ENCODE assay signal across 14 cellular contexts in the genomic region with DNA sequence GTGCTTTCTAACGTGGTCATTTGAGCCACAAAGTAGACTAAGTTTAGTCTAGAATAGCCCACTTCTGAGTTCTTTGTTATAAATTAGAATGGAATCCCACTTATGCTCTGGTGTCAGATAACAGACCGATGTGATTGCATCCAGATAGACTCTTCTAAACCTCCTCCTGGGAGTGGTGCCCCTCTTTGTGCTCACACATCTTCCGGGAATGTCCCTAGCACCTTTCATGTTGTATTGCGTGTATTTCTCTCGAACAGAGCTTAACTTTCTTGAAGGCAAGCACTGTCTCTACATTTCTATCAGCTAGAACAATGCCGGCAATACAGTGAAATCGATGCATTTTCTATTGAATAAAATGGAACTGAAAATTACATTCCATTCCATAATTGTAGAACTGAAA. TPM values are rescaled to one million over a fixed set of nuclear protein-coding genes. Genes with fewer than 3 reads are reported as not detected.
DNase-seq lines count a peak whose midpoint lies in the region; ATAC-seq and TF ChIP-seq lines count a peak whose summit lies in the region.
"Had no signal": no experiment of that assay in that cellular context is flagged by ENCODE, and none has a peak within 500 bp of the region (broad histone marks: within the 10 kb centered on the region; RNA-seq: fewer than 3 reads in every experiment).

No MANE protein-coding gene starts in this region.

- H3K4me2 ChIP-seq in mesendoderm (ENCODE audit: low read length) = no peak overlapping the region

- H3K9me3 ChIP-seq in HUES6 (ENCODE audit: control insufficient read depth, insufficient read depth, low read depth, low read length) = no peaks in the 10 kb centered on the region

- H3K9ac ChIP-seq in HUES6 (ENCODE audit: low read length) (peak overlapping the region; percentile 91), mesendoderm (ENCODE audit: low read length) (no peak overlapping the region)

- ATAC-seq in GM21825 (IDR thresholded peaks at IDR 0.05; ENCODE audit: unreplicated experiment) (no peak), HG03469 (IDR thresholded peaks at IDR 0.05; ENCODE audit: unreplicated experiment) (no peak)
- ATAC-seq: activated naive CD8-positive, alpha-beta T cell treated with anti-CD3 and anti-CD28 coated beads, Interleukin-2, amount 50 U/mL, for 24 hours had no signal

- peaks cover 36% of the 10 kb centered on the region for H3K4me1 ChIP-seq in HUES6 (ENCODE audit: control insufficient read depth, insufficient read depth, low read length)
- H3K4me1 ChIP-seq in mesendoderm (ENCODE audit: control insufficient read depth, low read depth, low read length) = peaks cover 7% of the 10 kb centered on the region

- H3K36me3 ChIP-seq in HUES6 (ENCODE audit: control insufficient read depth, insufficient read depth, low read length) = no peaks in the 10 kb centered on the region
- no peaks in the 10 kb centered on the region for H3K36me3 ChIP-seq in brain microvascular endothelial cell (replicated peaks)
- H3K36me3 ChIP-seq in mesendoderm (ENCODE audit: control insufficient read depth, insufficient read depth, low read length) = no peaks in the 10 kb centered on the region

- CTCF ChIA-PET in activated CD4-positive, alpha-beta memory T cell treated with anti-CD3 and anti-CD28 coated beads, Interleukin-2, amount 10 ng/mL, durations not matched to agents 7 days and 5 days (lab: Charles Lee) = no interaction called here

- H4K5ac ChIP-seq in mesendoderm (ENCODE audit: low read length) = no peak overlapping the region

- H3K4me1 Mint-ChIP-seq in activated CD4-positive, alpha-beta memory T cell treated with anti-CD3 and anti-CD28 coated beads, Interleukin-2, amount 10 ng/mL, durations not matched to agents 7 days and 5 days = peaks cover 2% of the 10 kb centered on the region

- no peaks in the 10 kb centered on the region for H3K36me3 Mint-ChIP-seq in activated CD4-positive, alpha-beta memory T cell treated with anti-CD3 and anti-CD28 coated beads, Interleukin-2, amount 10 ng/mL, durations not matched to agents 7 days and 5 days (ENCODE audit: low read depth)

- no CpG with 5 or more reads among the region's 7 CpGs for WGBS in mesendoderm (ENCODE audit: extremely low coverage, insufficient coverage, low lambda C conversion rate)

- H3K4me3 ChIP-seq in HUES6 (ENCODE audit: low read depth, low read length) (peak overlapping the region; percentile 49), brain microvascular endothelial cell (ENCODE audit: low read depth, low read length) (no peak overlapping the region), mesendoderm (ENCODE audit: low read length) (no peak overlapping the region)

- H3K18ac ChIP-seq in mesendoderm (ENCODE audit: low read length) = peak overlapping the region; percentile 97

- H3K27ac Mint-ChIP-seq in activated CD4-positive, alpha-beta memory T cell treated with anti-CD3 and anti-CD28 coated beads, Interleukin-2, amount 10 ng/mL, durations not matched to agents 7 days and 5 days = no peak overlapping the region
- H3K27ac Mint-ChIP-seq: activated naive CD8-positive, alpha-beta T cell treated with anti-CD3 and anti-CD28 coated beads, Interleukin-2, amount 50 U/mL, for 24 hours had no signal

- no peak overlapping the region for H3K23ac ChIP-seq in mesendoderm (ENCODE audit: low read length)

- peak overlapping the region; percentile 73 for H3K56ac ChIP-seq in mesendoderm (ENCODE audit: low read length)

- H2AK5ac ChIP-seq in mesendoderm (ENCODE audit: low read length) = no peak overlapping the region

- H3K27me3 ChIP-seq in HUES6 (ENCODE audit: control insufficient read depth, insufficient read depth, low read length) = no peaks in the 10 kb centered on the region
- no peaks in the 10 kb centered on the region for H3K27me3 ChIP-seq in brain microvascular endothelial cell (replicated peaks)
- no peaks in the 10 kb centered on the region for H3K27me3 ChIP-seq in mesendoderm (ENCODE audit: insufficient read depth, low read length, poor library complexity)

- no peak overlapping the region for H3K4me3 Mint-ChIP-seq in activated CD4-positive, alpha-beta memory T cell treated with anti-CD3 and anti-CD28 coated beads, Interleukin-2, amount 10 ng/mL, durations not matched to agents 7 days and 5 days
- H3K4me3 Mint-ChIP-seq: activated naive CD8-positive, alpha-beta T cell treated with anti-CD3 and anti-CD28 coated beads, Interleukin-2, amount 50 U/mL, for 24 hours had no signal

- no peak overlapping the region for H4K8ac ChIP-seq in mesendoderm (ENCODE audit: low read depth, low read length)

- peak overlapping the region; percentile 99 for H3K27ac ChIP-seq in HUES6 (ENCODE audit: low read depth, low read length)
- H3K27ac ChIP-seq in brain microvascular endothelial cell = no peak overlapping the region
- peak overlapping the region; percentile 93 for H3K27ac ChIP-seq in mesendoderm (ENCODE audit: low read depth, low read length)

- TF ChIP-seq CTCF in brain microvascular endothelial cell (IDR thresholded peaks at IDR 0.05; ENCODE audit: low read depth, low read length, missing control alignments) = no peak

- DNase-seq in EL (peak; percentile 66), brain microvascular endothelial cell (peak; percentile 25), mesendoderm (peak; percentile 94), epidermal melanocyte (ENCODE audit: insufficient read length, low spot score) (no peak)
- no peak for DNase-seq in activated CD4-positive, alpha-beta memory T cell treated with anti-CD3 and anti-CD28 coated beads, Interleukin-2, amount 10 ng/mL, durations not matched to agents 7 days and 5 days
- DNase-seq: activated CD8-positive, alpha-beta memory T cell treated with anti-CD3 and anti-CD28 coated beads, Interleukin-2, amount 50 U/mL, for 4 hours; activated naive CD8-positive, alpha-beta T cell treated with anti-CD3 and anti-CD28 coated beads, Interleukin-2, amount 50 U/mL, for 24 hours; hypothalamus; posterior cingulate gyrus; stimulated activated CD4-positive, alpha-beta T cell treated with anti-CD3 and anti-CD28 coated beads, Interleukin-15, amount 100 ng/mL, for 24 hours; T-helper 1 cell had no signal

- in situ Hi-C loops in brain microvascular endothelial cell (cut with HindIII; ENCODE audit: low pct_ligation_motif_present, low sequenced_read_pairs) = no loop called here

- H3K79me1 ChIP-seq in mesendoderm (ENCODE audit: low read length) = no peaks in the 10 kb centered on the region

- no peak overlapping the region for H2BK15ac ChIP-seq in mesendoderm (replicated peaks; ENCODE audit: low read depth)

- POLR2A ChIA-PET in activated CD4-positive, alpha-beta memory T cell treated with anti-CD3 and anti-CD28 coated beads, Interleukin-2, amount 10 ng/mL, durations not matched to agents 7 days and 5 days (lab: Charles Lee) = no interaction called here

- H3K9me3 Mint-ChIP-seq in activated CD4-positive, alpha-beta memory T cell treated with anti-CD3 and anti-CD28 coated beads, Interleukin-2, amount 10 ng/mL, durations not matched to agents 7 days and 5 days = no peaks in the 10 kb centered on the region
- H3K9me3 Mint-ChIP-seq: activated naive CD8-positive, alpha-beta T cell treated with anti-CD3 and anti-CD28 coated beads, Interleukin-2, amount 50 U/mL, for 24 hours had no signal

- H2BK5ac ChIP-seq in mesendoderm (ENCODE audit: low read length) = peak overlapping the region; percentile 85

- H2BK120ac ChIP-seq in mesendoderm (ENCODE audit: low read depth, low read length) = no peak overlapping the region

- peaks cover 48% of the 10 kb centered on the region for H3K27me3 Mint-ChIP-seq in activated CD4-positive, alpha-beta memory T cell treated with anti-CD3 and anti-CD28 coated beads, Interleukin-2, amount 10 ng/mL, durations not matched to agents 7 days and 5 days

- H3K79me2 ChIP-seq in mesendoderm (ENCODE audit: control insufficient read depth, insufficient read depth, low read length) = no peaks in the 10 kb centered on the region

- peak overlapping the region; percentile 70 for H3K4ac ChIP-seq in mesendoderm (ENCODE audit: low read depth, low read length)

RNA-seq across cellular contexts. Expression of gene CP, which starts 23.0 kb away (rescaled TPM):
- 2.4 TPM for polyA plus RNA-seq in mesendoderm (2013, experiment 1 of 2)
- polyA plus RNA-seq in mesendoderm (2013, experiment 2 of 2) = 2.6 TPM
- total RNA-seq in activated CD4-positive, alpha-beta memory T cell treated with anti-CD3 and anti-CD28 coated beads, Interleukin-2, amount 10 ng/mL, durations not matched to agents 7 days and 5 days = not detected

Comparison
In these comparisons a context has a peak if more than half of its experiments do, and no peak if none do; other contexts are left out.
1. DNase-seq: peak in EL (single experiment), brain microvascular endothelial cell (single experiment) and mesendoderm (single experiment); none in activated CD4-positive, alpha-beta memory T cell treated with anti-CD3 and anti-CD28 coated beads, Interleukin-2, amount 10 ng/mL, durations not matched to agents 7 days and 5 days (single experiment) and epidermal melanocyte (single experiment).